21 cellular contexts compared by ENCODE assay signal in genomic region chr17:36152639-36153120, GRCh38. TPM values are rescaled to one million over a fixed set of nuclear protein-coding genes. Genes with fewer than 3 reads are reported as not detected.
DNase-seq lines count a peak whose midpoint lies in the region; ATAC-seq and TF ChIP-seq lines count a peak whose summit lies in the region.
"Had no signal": no experiment of that assay in that cellular context is flagged by ENCODE, and none has a peak within 500 bp of the region (broad histone marks: within the 10 kb centered on the region; RNA-seq: fewer than 3 reads in every experiment).

No MANE protein-coding gene starts in this region.

- no peak overlapping the region for H3K4me3 ChIP-seq in astrocyte of the cerebellum (ENCODE audit: low read depth, low read length)
- H3K4me3 ChIP-seq in mucosa of descending colon = no peak overlapping the region
- H3K4me3 ChIP-seq: ascending aorta, dorsolateral prefrontal cortex, gastrocnemius medialis, lung had no signal

- DNase-seq in DMS 273 (lab: John Stamatoyannopoulos, UW; ENCODE audit: unreplicated experiment) (peak; percentile 28), DMS 273 treated with DMSO at 0.1 percent for 48 hours (lab: John Stamatoyannopoulos, UW) (no peak), Kasumi-1 (lab: John Stamatoyannopoulos, UW) (peak; percentile 55 to 66), astrocyte of the cerebellum (ENCODE audit: low read depth) (no peak), mucosa of descending colon (peak in 1 of 3 donors; percentile 47), medulla oblongata (ENCODE audit: extremely low spot score) (no peak), RWPE1 (ENCODE audit: low spot score) (no peak)
- DNase-seq: activated CD4-positive, CD25-positive, alpha-beta regulatory T cell; activated CD8-positive, alpha-beta memory T cell treated with anti-CD3 and anti-CD28 coated beads, Interleukin-2, amount 10 ng/mL, durations not matched to agents 7 days and 5 days; activated gamma-delta T cell; dorsolateral prefrontal cortex; gastrocnemius medialis; NCI-H1105 treated with DMSO at 0.1 percent for 48 hours; NCI-H345; retina; substantia nigra; SW 1271 had no signal

- ATAC-seq in mucosa of descending colon (peak; percentile 4), HG03095 (IDR thresholded peaks at IDR 0.05; ENCODE audit: unreplicated experiment) (no peak)
- ATAC-seq: activated CD8-positive, alpha-beta memory T cell treated with anti-CD3 and anti-CD28 coated beads, Interleukin-2, amount 10 ng/mL, durations not matched to agents 7 days and 5 days; gastrocnemius medialis had no signal

- intact Hi-C loops in mucosa of descending colon (cut with DNase I, micrococcal nuclease) = no loop called here

- H3K9me3 ChIP-seq in mucosa of descending colon = no peaks in the 10 kb centered on the region
- H3K9me3 ChIP-seq: ascending aorta, gastrocnemius medialis had no signal

- CTCF ChIA-PET in RWPE1 (lab: Yijun Ruan, JAX) = no interaction called here

- in situ Hi-C loops in astrocyte of the cerebellum (cut with HindIII; ENCODE audit: low sequenced_read_pairs) = no loop called here

- no peaks in the 10 kb centered on the region for H3K36me3 ChIP-seq in mucosa of descending colon (ENCODE audit: low read depth)
- H3K36me3 ChIP-seq: ascending aorta, gastrocnemius medialis had no signal

- POLR2A ChIA-PET in RWPE1 (lab: Yijun Ruan, JAX; ENCODE audit: low non-redundant PET) = no interaction called here

- peak; percentile 3 for TF ChIP-seq CTCF in astrocyte of the cerebellum (IDR thresholded peaks at IDR 0.05; ENCODE audit: low read depth, low read length, missing control alignments)
- no peak for TF ChIP-seq CTCF in mucosa of descending colon (IDR thresholded peaks at IDR 0.05)
- TF ChIP-seq CTCF in RWPE1 (conservative IDR thresholded peaks at IDR 0.05; ENCODE audit: low read depth) = no peak

- peaks cover 6% of the 10 kb centered on the region for H3K4me1 ChIP-seq in mucosa of descending colon (ENCODE audit: low read depth)
- H3K4me1 ChIP-seq: gastrocnemius medialis had no signal

- H3K27ac ChIP-seq in RWPE1 = no peak overlapping the region
- H3K27ac ChIP-seq: 22Rv1, ascending aorta, dorsolateral prefrontal cortex, gastrocnemius medialis had no signal

RNA-seq across cellular contexts. Expression of gene TBC1D3B, which starts 23.8 kb away (rescaled TPM):
- 10 to 100 TPM in 2 of 3 donors, 1 to 10 TPM in 1; 8.0 to 12.9 (median 10.8) TPM for total RNA-seq in mucosa of descending colon
- total RNA-seq: ascending aorta had no signal

RNA-seq across cellular contexts. Expression of gene CCL3L1, which starts 43.9 kb away (rescaled TPM):
- 1 to 10 TPM in 1 of 3 donors, under 1 TPM in 1, not detected in 1; 0.66 to 1.4 TPM for total RNA-seq in mucosa of descending colon
- total RNA-seq: ascending aorta, gastrocnemius medialis had no signal

RNA-seq across cellular contexts. Expression of gene CCL4, which starts 49.1 kb away (rescaled TPM):
- total RNA-seq in mucosa of descending colon = 1 to 10 TPM; 3.7 to 8.8 (median 4.1) TPM
- total RNA-seq: ascending aorta had no signal

RNA-seq across cellular contexts. Expression of gene CCL4L2, which starts 58.2 kb away (rescaled TPM):
- total RNA-seq in mucosa of descending colon = 1 to 10 TPM; 1.1 to 3.3 (median 2.9) TPM
- total RNA-seq: ascending aorta, gastrocnemius medialis had no signal

Comparison
In these comparisons a context has a peak if more than half of its experiments do, and no peak if none do; other contexts are left out.
1. DNase-seq: peak in DMS 273 (single experiment) and Kasumi-1 (2 of 2); none in DMS 273 treated with DMSO at 0.1 percent for 48 hours (single experiment), astrocyte of the cerebellum (single experiment), medulla oblongata (single experiment) and RWPE1 (single experiment).